In genomic region chrX:120136128-120136527, GRCh38 we compare ENCODE assay signal across 1 cellular context.
TF ChIP-seq lines count a peak whose summit lies in the region.

No MANE protein-coding gene starts in this region.

TF ChIP-seq in GM12878, 131 proteins besides CTCF, POLR2A, EP300 and RAD21:
- TF ChIP-seq GATAD2B (conservative IDR thresholded peaks at IDR 0.05; ENCODE audit: low read depth) (no peak), BRCA1 (IDR thresholded peaks at IDR 0.05; ENCODE audit: low read depth, low read length) (no peak), MLLT1 (IDR thresholded peaks at IDR 0.05) (peak; percentile 77), ZSCAN29 (IDR thresholded peaks at IDR 0.05) (no peak), NR2C1 (IDR thresholded peaks at IDR 0.05) (no peak), RELA (IDR thresholded peaks at IDR 0.05; ENCODE audit: borderline replicate concordance, partially characterized antibody) (peak; percentile 7)
